12 cellular contexts compared by ENCODE assay signal in the genomic region with DNA sequence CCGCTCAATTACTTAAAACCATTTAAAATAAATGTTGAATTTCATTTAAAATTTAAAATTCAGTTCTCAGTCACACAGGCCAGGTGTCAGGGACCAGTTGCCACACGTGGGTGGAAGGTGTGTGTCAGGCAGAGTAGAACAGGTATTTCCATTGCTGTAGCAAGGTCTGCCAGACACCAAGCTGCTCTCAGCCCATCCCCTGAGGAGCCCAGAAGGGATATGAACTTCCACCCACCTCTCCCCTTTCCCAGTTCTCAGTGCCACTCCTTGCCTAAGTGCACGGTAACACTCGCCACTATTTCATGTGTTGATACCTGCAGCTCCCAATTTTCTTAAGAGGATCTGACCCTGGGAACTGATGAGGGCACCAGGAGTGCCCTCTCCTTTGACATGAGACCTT.
"Had no signal": no experiment of that assay in that cellular context is flagged by ENCODE, and none has a peak within 500 bp of the region (broad histone marks: within the 10 kb centered on the region; RNA-seq: fewer than 3 reads in every experiment).

No MANE protein-coding gene starts in this region.

- H3K4me3 Mint-ChIP-seq: activated naive CD4-positive, alpha-beta T cell treated with anti-CD3 and anti-CD28 coated beads, Interleukin-2, amount 10 ng/mL, durations not matched to agents 7 days and 5 days; activated T-cell treated with anti-CD3 and anti-CD28 coated beads, Interleukin-2, amount 50 U/mL, for 24 hours; T-helper 2 cell treated with Interferon-gamma antibody and Interleukin-4, amounts not matched to agents 5 μg/mL and 100 μg/mL, for 36 hours; type B pancreatic cell had no signal

- H3K36me3 Mint-ChIP-seq: activated naive CD4-positive, alpha-beta T cell treated with anti-CD3 and anti-CD28 coated beads, Interleukin-2, amount 10 ng/mL, durations not matched to agents 7 days and 5 days had no signal

- H3K4me3 ChIP-seq: lung had no signal

- DNase-seq: activated CD4-positive, alpha-beta T cell treated with anti-CD3 and anti-CD28 coated beads, Interleukin-2, amount 50 U/mL, for 48 hours; activated naive CD4-positive, alpha-beta T cell treated with anti-CD3 and anti-CD28 coated beads, Interleukin-2, amount 10 ng/mL, durations not matched to agents 7 days and 5 days; activated T-cell treated with anti-CD3 and anti-CD28 coated beads, Interleukin-2, amount 50 U/mL, for 24 hours; islet precursor cell; posterior cingulate gyrus; stimulated activated CD4-positive, alpha-beta T cell treated with anti-CD3 and anti-CD28 coated beads, Interleukin-15, amount 100 ng/mL, for 24 hours; stimulated activated CD4-positive, alpha-beta T cell treated with anti-CD3 and anti-CD28 coated beads, Interleukin-4, amount 100 ng/mL, for 1 hour; stimulated activated naive CD8-positive, alpha-beta T cell treated with anti-CD3 and anti-CD28 coated beads, Interleukin-15, Interleukin-2, amounts not matched to agents 100 U/mL and 50 U/mL, for 24 hours had no signal

- H3K9me3 Mint-ChIP-seq: activated T-cell treated with anti-CD3 and anti-CD28 coated beads, Interleukin-2, amount 50 U/mL, for 24 hours; T-helper 2 cell treated with Interferon-gamma antibody and Interleukin-4, amounts not matched to agents 5 μg/mL and 100 μg/mL, for 36 hours; type B pancreatic cell had no signal

- H3K27me3 Mint-ChIP-seq: type B pancreatic cell had no signal

- H3K27ac Mint-ChIP-seq: activated naive CD4-positive, alpha-beta T cell treated with anti-CD3 and anti-CD28 coated beads, Interleukin-2, amount 10 ng/mL, durations not matched to agents 7 days and 5 days; T-helper 2 cell treated with Interferon-gamma antibody and Interleukin-4, amounts not matched to agents 5 μg/mL and 100 μg/mL, for 36 hours had no signal

- FAIRE-seq: astrocyte had no signal

- ATAC-seq: stimulated activated naive CD8-positive, alpha-beta T cell treated with anti-CD3 and anti-CD28 coated beads, Interleukin-15, Interleukin-2, amounts not matched to agents 100 U/mL and 50 U/mL, for 24 hours had no signal
